Comparison of ENCODE assay signal across 1 cellular context in genomic region chr11:67261635-67261941, GRCh38.
TF ChIP-seq lines count a peak whose summit lies in the region.

No MANE protein-coding gene starts in this region.

TF ChIP-seq in K562, 482 proteins besides CTCF, POLR2A, EP300 and RAD21:
- peak; percentile 35; the same call in 1 of the 2 replicates for TF ChIP-seq ZBTB7A (IDR thresholded peaks at IDR 0.05; ENCODE audit: borderline replicate concordance, control insufficient read depth, low read depth, low read length)
- no peak for TF ChIP-seq CUX1 (CRISPR knock-in tag; IDR thresholded peaks at IDR 0.05)
- TF ChIP-seq POLR2B (IDR thresholded peaks at IDR 0.05; ENCODE audit: low read depth, partially characterized antibody) = no peak
